Comparison of ENCODE assay signal across 21 cellular contexts in the genomic region with DNA sequence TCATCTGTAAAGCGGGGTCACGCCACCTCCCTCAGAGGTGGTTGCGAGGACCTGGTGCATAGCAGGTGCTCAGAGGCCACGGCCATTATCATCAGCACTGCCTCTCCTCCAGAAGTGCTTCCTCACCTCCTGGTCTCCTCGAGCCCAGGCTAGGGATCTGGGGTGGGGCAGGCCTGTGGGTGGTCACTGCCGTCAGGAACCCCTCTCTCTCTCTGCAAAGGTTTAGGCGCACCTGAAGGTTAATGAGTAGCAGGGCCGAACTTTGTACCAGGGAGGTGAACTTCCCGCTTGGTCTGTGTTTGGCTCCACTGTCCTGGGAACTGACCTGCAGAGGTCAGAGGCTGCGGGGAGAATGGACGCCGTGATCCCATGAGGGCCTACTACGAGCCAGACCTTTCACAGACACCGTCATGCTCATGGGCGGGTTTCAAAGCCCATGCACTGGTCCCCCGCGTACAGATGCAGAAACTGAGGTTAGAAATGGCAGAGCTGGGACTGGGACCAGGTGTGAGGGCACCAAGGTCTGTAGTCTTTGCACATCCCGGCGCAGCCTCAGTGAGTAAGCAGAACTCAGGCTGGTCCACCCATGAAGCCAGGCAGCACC. TPM values are rescaled to one million over a fixed set of nuclear protein-coding genes. Genes with fewer than 3 reads are reported as not detected.
DNase-seq lines count a peak whose midpoint lies in the region; ATAC-seq, FAIRE-seq and TF ChIP-seq lines count a peak whose summit lies in the region.
"Had no signal": no experiment of that assay in that cellular context is flagged by ENCODE, and none has a peak within 500 bp of the region (broad histone marks: within the 10 kb centered on the region; RNA-seq: fewer than 3 reads in every experiment).

No MANE protein-coding gene starts in this region.

- H3K27me3 ChIP-seq in Panc1 (ENCODE audit: control insufficient read depth, insufficient read depth, low read length): no peaks in the 10 kb centered on the region
- H3K27me3 ChIP-seq in fibroblast of lung (ENCODE audit: control insufficient read depth, insufficient read depth, low read length): no peaks in the 10 kb centered on the region
- H3K27me3 ChIP-seq: sigmoid colon, tibial nerve had no signal

- H3K9ac ChIP-seq in fibroblast of lung (ENCODE audit: insufficient read depth, low read length): no peak overlapping the region

- 82% methylated on average over 19 of the region's 19 CpGs for WGBS in A549 (ENCODE audit: missing lambda C conversion rate)

- no peak for FAIRE-seq in A549 (lab: Jason Lieb, UNC)
- FAIRE-seq: colon, GM12891, GM19239 had no signal

- ATAC-seq in A549: no peak
- ATAC-seq in Panc1: no peak
- ATAC-seq in HG02885 (IDR thresholded peaks at IDR 0.05; ENCODE audit: poor library complexity, unreplicated experiment): no peak
- ATAC-seq in HG02571 (IDR thresholded peaks at IDR 0.05; ENCODE audit: unreplicated experiment): no peak
- ATAC-seq: T-cell had no signal

- peaks cover 42% of the 10 kb centered on the region for H3K36me3 Mint-ChIP-seq in nephron (ENCODE audit: low read depth)
- H3K36me3 Mint-ChIP-seq: T-cell had no signal

- H3K4me2 ChIP-seq in A549 (peak overlapping the region; percentile 87), fibroblast of lung (ENCODE audit: extremely low read depth, insufficient read depth, low read length) (peak overlapping the region; percentile 44)

- TF ChIP-seq EP300 in A549 (IDR thresholded peaks at IDR 0.05): no peak

- DNase-seq in A549 (ENCODE audit: low read depth in 1 of 2, low spot score in 1 of 2): no peak
- no peak for DNase-seq in Panc1 (ENCODE audit: low read depth, low spot score)
- DNase-seq in fibroblast of lung (ENCODE audit: low read depth in 2 of 2): no peak
- no peak for DNase-seq in NCI-H1436 treated with DMSO at 0.1 percent for 48 hours (lab: John Stamatoyannopoulos, UW)
- no peak for DNase-seq in activated CD4-positive, alpha-beta T cell treated with anti-CD3 and anti-CD28 coated beads for 48 hours
- DNase-seq: activated CD4-positive, alpha-beta T cell treated with anti-CD3 and anti-CD28 coated beads, Interleukin-2, amount 50 U/mL, for 1 hour; activated effector memory CD4-positive, alpha-beta T cell treated with anti-CD3 and anti-CD28 coated beads, Interleukin-2, amount 50 U/mL, for 16 hours; DND-41; KG1; midbrain; NCI-H2081; T-cell had no signal

- TF ChIP-seq POLR2A in A549 (IDR thresholded peaks at IDR 0.05; ENCODE audit: low read length): no peak

- intact Hi-C loops in Panc1 (cut with micrococcal nuclease; ENCODE audit: unreplicated experiment): no loop called here

- no peak overlapping the region for H2AFZ ChIP-seq in fibroblast of lung (ENCODE audit: low read length)

- TF ChIP-seq CTCF in A549 (IDR thresholded peaks at IDR 0.05) (no peak), Panc1 (IDR thresholded peaks at IDR 0.05) (no peak), fibroblast of lung (conservative IDR thresholded peaks at IDR 0.05 in 1 of 2, IDR thresholded peaks at IDR 0.05 in 1 of 2; ENCODE audit: low read depth in 1 of 2, low read length in 2 of 2) (no peak), nephron (IDR thresholded peaks at IDR 0.05; ENCODE audit: unreplicated experiment in 3 of 3) (no peak)

- no peaks in the 10 kb centered on the region for H4K20me1 ChIP-seq in fibroblast of lung (ENCODE audit: control insufficient read depth, extremely low read depth, insufficient read depth, low read length)

- H3K9me3 ChIP-seq in A549: no peaks in the 10 kb centered on the region
- no peaks in the 10 kb centered on the region for H3K9me3 ChIP-seq in Panc1 (ENCODE audit: control insufficient read depth, insufficient read depth, low read depth, low read length)
- H3K9me3 ChIP-seq in fibroblast of lung (ENCODE audit: control insufficient read depth, insufficient read depth, low read depth, low read length): no peaks in the 10 kb centered on the region
- H3K9me3 ChIP-seq: gastroesophageal sphincter, sigmoid colon, tibial nerve had no signal

- H3K4me3 Mint-ChIP-seq in nephron: peak overlapping the region in 1 of 3 experiments; percentile 13
- H3K4me3 Mint-ChIP-seq: T-cell had no signal

- no peaks in the 10 kb centered on the region for H3K79me2 ChIP-seq in fibroblast of lung (ENCODE audit: control insufficient read depth, insufficient read depth, low read length)

- H3K36me3 ChIP-seq in Panc1 (ENCODE audit: control insufficient read depth, insufficient read depth, low read length): peaks cover 4% of the 10 kb centered on the region; the same call in 1 of the 2 replicates
- no peaks in the 10 kb centered on the region for H3K36me3 ChIP-seq in fibroblast of lung (ENCODE audit: control insufficient read depth, insufficient read depth, low read length)

- no TSS peak for BruUV-seq in Panc1 (replicated peaks; lab: Mats Ljungman, UMichigan)

- POLR2A ChIA-PET in A549 (lab: Yijun Ruan, JAX) (interaction anchor here (0.6 to 2.3 kb wide), 7 partner anchors 10 to 1634 kb away, joined by 3 to 17 read pairs (median 5); partner anchors contain the start of genes FKBP10 and JUP), Panc1 (lab: Charles Lee) (interaction anchor here (0.9 kb wide), 1 partner anchor 10 kb away, joined by 3 read pairs; no protein-coding TSS in a partner anchor)

- H3K27ac ChIP-seq in A549 (peak overlapping the region; percentile 89 to 93), Panc1 (ENCODE audit: low read length) (peak overlapping the region; percentile 55), fibroblast of lung (ENCODE audit: insufficient read depth, low read length) (no peak overlapping the region)

- 0 out of 5 replicates have a peak, but pooled peaks of 1 of the 2 experiments have one; percentile 0 for TF ChIP-seq RAD21 in A549 (conservative IDR thresholded peaks at IDR 0.05 in 1 of 2, IDR thresholded peaks at IDR 0.05 in 1 of 2)

- H3K9me3 Mint-ChIP-seq in nephron: no peaks in the 10 kb centered on the region
- H3K9me3 Mint-ChIP-seq: T-cell had no signal

- in situ Hi-C loops in Panc1 (cut with HindIII; ENCODE audit: low pct_unique_long_range_greater_than_20kb, low sequenced_read_pairs): no loop called here

- H3K4me3 ChIP-seq in A549 (no peak overlapping the region), Panc1 (ENCODE audit: low read depth in 2 of 2, low read length in 2 of 2) (no peak overlapping the region), fibroblast of lung (replicated peaks in 1 of 4; ENCODE audit: control extremely low read depth in 1 of 4, insufficient read depth in 1 of 4, low read depth in 3 of 4, low read length in 4 of 4) (no peak overlapping the region)
- H3K4me3 ChIP-seq: gastroesophageal sphincter, sigmoid colon, tibial nerve had no signal

- H3K4me1 Mint-ChIP-seq in nephron: peaks cover 36% of the 10 kb centered on the region

- CTCF ChIA-PET in A549 (lab: Yijun Ruan, JAX) (interaction anchor here (52.0 to 96.0 kb wide), 2 partner anchors 15 to 23 kb away, joined by 3262 read pairs; partner anchors contain the start of genes FKBP10, GAST, HAP1 and JUP), Panc1 (lab: Charles Lee) (interaction anchor here (1.3 to 1.6 kb wide), 2 partner anchors 14 kb away, joined by 3 to 7 read pairs; partner anchors contain the start of gene JUP)

- peak overlapping the region; percentile 33 to 89 (median 79) for H3K27ac Mint-ChIP-seq in nephron
- H3K27ac Mint-ChIP-seq: T-cell had no signal

- H3K4me1 ChIP-seq in A549: peaks cover 62% of the 10 kb centered on the region
- peaks cover 50% of the 10 kb centered on the region for H3K4me1 ChIP-seq in Panc1 (ENCODE audit: control insufficient read depth, insufficient read depth, low read length)
- peaks cover 13% of the 10 kb centered on the region for H3K4me1 ChIP-seq in fibroblast of lung (ENCODE audit: control insufficient read depth, extremely low read depth, insufficient read depth, low read length)

- H3K27me3 Mint-ChIP-seq in nephron (ENCODE audit: low read depth): peaks cover 4% of the 10 kb centered on the region

RNA-seq across cellular contexts. Expression of gene JUP, which starts 13.8 kb away (rescaled TPM):
- polyA plus RNA-seq in A549 (2011; rRNA removed): 54.8 and 110 TPM in 2 replicates
- 93.3 and 130 TPM in 2 replicates for polyA plus RNA-seq in A549 (2012; cell fraction: cytosol; rRNA removed)
- 256 and 307 TPM in 2 replicates for polyA plus RNA-seq in A549 (2012; cell fraction: nucleus; rRNA removed)
- 63.3 to 127 TPM (median 107 TPM) in 3 replicates for polyA plus RNA-seq in A549 (2017; fragmentation: RNase III; extraction: RNeasy Plus Mini Kit Qiagen cat#74134 plus additional on column Dnase treatment)
- polyA minus RNA-seq in A549 (2011; rRNA and poly(A)+ RNA removed): 102 and 136 TPM in 2 replicates
- total RNA-seq in Panc1 (2021; ENCODE audit: unreplicated experiment): 352 TPM
- 528 TPM for polyA plus RNA-seq in Panc1 (2012; ENCODE audit: insufficient read length)
- 6.4 and 13.2 TPM in 2 replicates for total RNA-seq in fibroblast of lung
- 3.2 and 12.6 TPM in 2 replicates for polyA plus RNA-seq in fibroblast of lung
- 11.4 and 32.0 TPM in 2 replicates for polyA plus RNA-seq in fibroblast of lung (2012)
- 27.7 and 74.6 TPM in 2 replicates for polyA minus RNA-seq in fibroblast of lung (ENCODE audit: low replicate concordance)

RNA-seq across cellular contexts. Expression of gene HAP1, which starts 38.2 kb away (rescaled TPM):
- polyA plus RNA-seq in A549 (2011; rRNA removed) (2.0 and 2.2 TPM in 2 replicates), A549 (2017; fragmentation: RNase III; extraction: RNeasy Plus Mini Kit Qiagen cat#74134 plus additional on column Dnase treatment) (1.3 to 2.3 TPM (median 1.6 TPM) in 3 replicates), fibroblast of lung (0.01 and 0.02 TPM in 2 replicates)
- polyA plus RNA-seq in A549 (2012; cell fraction: cytosol; rRNA removed): 0.86 and 1.2 TPM in 2 replicates
- 8.2 and 8.4 TPM in 2 replicates for polyA plus RNA-seq in A549 (2012; cell fraction: nucleus; rRNA removed)
- 0.66 and 1.2 TPM in 2 replicates for polyA minus RNA-seq in A549 (2011; rRNA and poly(A)+ RNA removed)
- total RNA-seq in Panc1 (2021; ENCODE audit: unreplicated experiment) (11.6 TPM), fibroblast of lung (0.17 and 0.26 TPM in 2 replicates)
- polyA plus RNA-seq in Panc1 (2012; ENCODE audit: insufficient read length): 16.4 TPM
- not detected in 2 replicates for polyA plus RNA-seq in fibroblast of lung (2012)
- not detected in 2 replicates for polyA minus RNA-seq in fibroblast of lung (ENCODE audit: low replicate concordance)

RNA-seq across cellular contexts. Expression of gene P3H4, which starts 39.1 kb away (rescaled TPM):
- polyA plus RNA-seq in A549 (2011; rRNA removed): 32.1 and 36.0 TPM in 2 replicates
- polyA plus RNA-seq in A549 (2012; cell fraction: cytosol; rRNA removed): 61.6 and 63.9 TPM in 2 replicates
- 42.3 and 56.5 TPM in 2 replicates for polyA plus RNA-seq in A549 (2012; cell fraction: nucleus; rRNA removed)
- polyA plus RNA-seq in A549 (2017; fragmentation: RNase III; extraction: RNeasy Plus Mini Kit Qiagen cat#74134 plus additional on column Dnase treatment): 41.6 to 62.1 TPM (median 52.8 TPM) in 3 replicates
- 24.5 and 24.7 TPM in 2 replicates for polyA minus RNA-seq in A549 (2011; rRNA and poly(A)+ RNA removed)
- total RNA-seq in Panc1 (2021; ENCODE audit: unreplicated experiment): 58.9 TPM
- 110 TPM for polyA plus RNA-seq in Panc1 (2012; ENCODE audit: insufficient read length)
- total RNA-seq in fibroblast of lung: 36.8 and 42.1 TPM in 2 replicates
- polyA plus RNA-seq in fibroblast of lung: 29.1 and 37.0 TPM in 2 replicates
- 30.8 and 43.3 TPM in 2 replicates for polyA plus RNA-seq in fibroblast of lung (2012)
- polyA minus RNA-seq in fibroblast of lung (ENCODE audit: low replicate concordance): 23.6 and 31.5 TPM in 2 replicates

RNA-seq across cellular contexts. Expression of gene FKBP10, which starts 40.1 kb away (rescaled TPM):
- polyA plus RNA-seq in A549 (2011; rRNA removed) (109 and 112 TPM in 2 replicates), A549 (2017; fragmentation: RNase III; extraction: RNeasy Plus Mini Kit Qiagen cat#74134 plus additional on column Dnase treatment) (109 to 121 TPM (median 119 TPM) in 3 replicates), fibroblast of lung (242 and 262 TPM in 2 replicates)
- 159 and 188 TPM in 2 replicates for polyA plus RNA-seq in A549 (2012; cell fraction: cytosol; rRNA removed)
- 819 and 928 TPM in 2 replicates for polyA plus RNA-seq in A549 (2012; cell fraction: nucleus; rRNA removed)
- 95.2 and 115 TPM in 2 replicates for polyA minus RNA-seq in A549 (2011; rRNA and poly(A)+ RNA removed)
- total RNA-seq in Panc1 (2021; ENCODE audit: unreplicated experiment) (190 TPM), fibroblast of lung (182 and 211 TPM in 2 replicates)
- 299 TPM for polyA plus RNA-seq in Panc1 (2012; ENCODE audit: insufficient read length)
- 225 and 257 TPM in 2 replicates for polyA plus RNA-seq in fibroblast of lung (2012)
- 224 and 295 TPM in 2 replicates for polyA minus RNA-seq in fibroblast of lung (ENCODE audit: low replicate concordance)

Comparison
In these comparisons a context has a peak if more than half of its experiments do, and no peak if none do; other contexts are left out.
1. RNA of gene JUP, which starts 13.8 kb away (total RNA-seq): 352 TPM in Panc1 (single experiment); 6.4 to 13.2 TPM in fibroblast of lung; every median in the first group is over 10 times any median in the second.